In genomic region chr4:7971881-7972500, GRCh38 we compare ENCODE assay signal across 12 cellular contexts. TPM values are rescaled to one million over a fixed set of nuclear protein-coding genes. Genes with fewer than 3 reads are reported as not detected.
DNase-seq lines count a peak whose midpoint lies in the region; ATAC-seq, FAIRE-seq and TF ChIP-seq lines count a peak whose summit lies in the region.
"Had no signal": no experiment of that assay in that cellular context is flagged by ENCODE, and none has a peak within 500 bp of the region (broad histone marks: within the 10 kb centered on the region; RNA-seq: fewer than 3 reads in every experiment).

No MANE protein-coding gene starts in this region.

- no peak overlapping the region for H3K4me3 ChIP-seq in GM23338
- no peak overlapping the region for H3K4me3 ChIP-seq in H1 (ENCODE audit: extremely low read depth in 1 of 4, insufficient read depth in 2 of 4, low read depth in 3 of 4, low read length in 4 of 4)

- H3K9ac ChIP-seq in H1 (replicated peaks in 1 of 4; ENCODE audit: extremely low read depth in 1 of 4, low read depth in 3 of 4, low read length in 3 of 4): no peak overlapping the region

- no peak for TF ChIP-seq RAD21 in H1 (IDR thresholded peaks at IDR 0.05 in 1 of 2, conservative IDR thresholded peaks at IDR 0.05 in 1 of 2; ENCODE audit: low read depth in 2 of 2, low read length in 2 of 2)

- H3F3A ChIP-seq in GM23338 (replicated peaks; ENCODE audit: low read depth): 0 out of 2 replicates have a peak, but pooled peaks cover 2% of the 10 kb centered on the region

- H3K4me1 Mint-ChIP-seq in GM23338: peaks cover 22% of the 10 kb centered on the region
- peaks cover 31 to 61% (median 40%) of the 10 kb centered on the region in 3 donors for H3K4me1 Mint-ChIP-seq in T-cell
- H3K4me1 Mint-ChIP-seq in progenitor cell of endocrine pancreas (ENCODE audit: low read depth): peaks cover 24% of the 10 kb centered on the region

- H3K79me1 ChIP-seq in H1 (ENCODE audit: low read depth, low read length): no peaks in the 10 kb centered on the region

- no peak overlapping the region for H3K27ac ChIP-seq in GM23338 (ENCODE audit: low read depth)
- no peak overlapping the region for H3K27ac ChIP-seq in H1 (ENCODE audit: low read depth, low read length)

- H3K9me3 ChIP-seq in H1 (ENCODE audit: insufficient read depth in 2 of 2, low read depth in 1 of 2, low read length in 1 of 2): no peaks in the 10 kb centered on the region; a peak in 1 of 4 replicates
- H3K9me3 ChIP-seq: heart right ventricle had no signal

- ATAC-seq in GM23338 (no peak), T-cell (replicated peaks in 1 of 4) (no peak), GM19395 (IDR thresholded peaks at IDR 0.05; ENCODE audit: unreplicated experiment) (no peak), GM21723 (IDR thresholded peaks at IDR 0.05; ENCODE audit: unreplicated experiment) (no peak)

- H3K79me2 ChIP-seq in GM23338 (replicated peaks; ENCODE audit: insufficient read depth) (no peaks in the 10 kb centered on the region), H1 (ENCODE audit: control insufficient read depth in 1 of 2, insufficient read depth in 2 of 2, low read length in 2 of 2) (no peaks in the 10 kb centered on the region)

- H3K27me3 ChIP-seq in GM23338 (ENCODE audit: insufficient read depth): no peaks in the 10 kb centered on the region
- H3K27me3 ChIP-seq in H1 (replicated peaks in 1 of 4; ENCODE audit: control insufficient read depth in 3 of 4, extremely low read depth in 1 of 4, insufficient read depth in 3 of 4, low read length in 3 of 4): no peaks in the 10 kb centered on the region; a peak in 1 of 7 replicates
- H3K27me3 ChIP-seq: heart right ventricle had no signal

- H2AK5ac ChIP-seq in H1 (ENCODE audit: low read depth, low read length): peak overlapping the region; percentile 0

- peak overlapping the region; percentile 9 for H4K91ac ChIP-seq in H1 (replicated peaks; ENCODE audit: insufficient read length, low read length)

- peak overlapping the region; percentile 40 for H4K8ac ChIP-seq in H1 (ENCODE audit: extremely low read depth, insufficient read depth, low read length)

- peak overlapping the region; percentile 83 for H3K4ac ChIP-seq in H1 (replicated peaks; ENCODE audit: insufficient read length, low read depth, low read length)

- H3K9me2 ChIP-seq in GM23338 (ENCODE audit: insufficient read depth): no peaks in the 10 kb centered on the region

- WGBS in H1 (ENCODE audit: extremely low coverage in 1 of 2, insufficient coverage in 1 of 2, insufficient read length in 1 of 2, insufficient replicate concordance in 2 of 2, low coverage in 1 of 2, low lambda C conversion rate in 2 of 2, missing lambda C conversion rate in 1 of 2), 2 experiments: 91% methylated on average over 11 of the region's 13 CpGs; no CpG with 5 or more reads in 1 of the 2 experiments

- no peak overlapping the region for H2BK120ac ChIP-seq in H1 (replicated peaks; ENCODE audit: low read depth, low read length)

- no peaks in the 10 kb centered on the region for H4K20me1 ChIP-seq in GM23338 (replicated peaks; ENCODE audit: insufficient read depth)
- no peaks in the 10 kb centered on the region for H4K20me1 ChIP-seq in H1 (replicated peaks in 1 of 2; ENCODE audit: control insufficient read depth in 1 of 2, insufficient read depth in 2 of 2, low read length in 2 of 2)

- H3K56ac ChIP-seq in H1 (replicated peaks; ENCODE audit: insufficient read length, low read depth, low read length): no peak overlapping the region

- H3K27ac Mint-ChIP-seq in GM23338: peak overlapping the region; percentile 60; the same call in 1 of the 2 replicates
- H3K27ac Mint-ChIP-seq in T-cell: peak overlapping the region; percentile 98
- peak overlapping the region; percentile 95 for H3K27ac Mint-ChIP-seq in progenitor cell of endocrine pancreas

- H3K9me3 Mint-ChIP-seq in GM23338 (no peaks in the 10 kb centered on the region), T-cell (no peaks in the 10 kb centered on the region), progenitor cell of endocrine pancreas (ENCODE audit: low read depth) (no peaks in the 10 kb centered on the region)

- peak overlapping the region; percentile 45; the same call in 1 of the 2 replicates for H2BK5ac ChIP-seq in H1 (ENCODE audit: low read depth, low read length)

- no peak overlapping the region for H3K18ac ChIP-seq in H1 (ENCODE audit: extremely low read depth, low read length)

- no peak overlapping the region for H3K14ac ChIP-seq in H1 (ENCODE audit: insufficient read length)

- POLR2A ChIA-PET in T-cell (lab: Charles Lee) (no interaction called here), H1 (lab: Charles Lee; ENCODE audit: partially characterized antibody) (interaction anchor here (1.0 to 1.2 kb wide), 3 partner anchors 8 to 34 kb away, joined by 3 read pairs; no protein-coding TSS in a partner anchor)

- no peak overlapping the region for H2AFZ ChIP-seq in GM23338
- no peak overlapping the region for H2AFZ ChIP-seq in H1 (ENCODE audit: low read length)

- no peak overlapping the region for H3K23ac ChIP-seq in H1 (ENCODE audit: insufficient read length)

- DNase-seq in GM23338 (ENCODE audit: low spot score) (no peak), T-cell (no peak), H1 (ENCODE audit: low read depth in 1 of 2, low spot score in 2 of 2) (no peak), progenitor cell of endocrine pancreas (ENCODE audit: low spot score, unreplicated experiment) (no peak), SHP77 (lab: John Stamatoyannopoulos, UW) (no peak), cortex of kidney (lab: John Stamatoyannopoulos, UW) (no peak)
- DNase-seq: heart right ventricle, NCI-H2029 treated with DMSO at 0.1 percent for 48 hours, Right ventricle myocardium superior had no signal

- TF ChIP-seq POLR2A in H1 (IDR thresholded peaks at IDR 0.05; ENCODE audit: control extremely low read depth in 1 of 2, low read depth in 2 of 2, low read length in 2 of 2): no peak

- H3K36me3 ChIP-seq in GM23338 (ENCODE audit: insufficient read depth) (no peaks in the 10 kb centered on the region), H1 (ENCODE audit: control insufficient read depth in 2 of 4, insufficient read depth in 4 of 4, low read length in 3 of 4) (no peaks in the 10 kb centered on the region)
- H3K36me3 ChIP-seq: heart right ventricle had no signal

- H3K4me2 ChIP-seq in GM23338: no peak overlapping the region
- no peak overlapping the region for H3K4me2 ChIP-seq in H1 (ENCODE audit: insufficient read depth in 1 of 2, low read depth in 2 of 2, low read length in 2 of 2)

- peak overlapping the region; percentile 46; the same call in 1 of the 2 replicates for H2BK15ac ChIP-seq in H1 (ENCODE audit: low read length)

- peaks cover 13% of the 10 kb centered on the region for H3K23me2 ChIP-seq in H1 (ENCODE audit: low read depth, low read length)

- TF ChIP-seq EP300 in H1 (IDR thresholded peaks at IDR 0.05; ENCODE audit: borderline replicate concordance in 1 of 2, low read depth in 2 of 2, low read length in 2 of 2): no peak

- no peak for FAIRE-seq in H1 (lab: Jason Lieb, UNC)
- FAIRE-seq: colon had no signal

- H3K4me3 Mint-ChIP-seq in GM23338: no peak overlapping the region
- peak overlapping the region; percentile 13 to 89 (median 86) for H3K4me3 Mint-ChIP-seq in T-cell
- no peak overlapping the region for H3K4me3 Mint-ChIP-seq in progenitor cell of endocrine pancreas (ENCODE audit: low read depth)

- H3K4me1 ChIP-seq in GM23338 (ENCODE audit: insufficient read depth) (peaks cover 9% of the 10 kb centered on the region; the same call in 1 of the 2 replicates), H1 (replicated peaks in 1 of 4; ENCODE audit: control insufficient read depth in 3 of 4, insufficient read depth in 4 of 4, low read length in 3 of 4) (peaks cover 0 to 17% (median 1%) of the 10 kb centered on the region in 4 experiments; a peak in 5 of 7 replicates)

- TF ChIP-seq CTCF in GM23338 (conservative IDR thresholded peaks at IDR 0.05; ENCODE audit: low read depth in 2 of 2): no peak
- TF ChIP-seq CTCF in H1 (IDR thresholded peaks at IDR 0.05; ENCODE audit: control extremely low read depth in 1 of 3, insufficient read depth in 1 of 3, low read depth in 1 of 3, low read length in 3 of 3): no peak
- TF ChIP-seq CTCF in progenitor cell of endocrine pancreas (IDR thresholded peaks at IDR 0.05; ENCODE audit: unreplicated experiment): no peak

- H3K36me3 Mint-ChIP-seq in GM23338 (ENCODE audit: low read depth) (no peaks in the 10 kb centered on the region), T-cell (no peaks in the 10 kb centered on the region), progenitor cell of endocrine pancreas (ENCODE audit: insufficient read depth) (no peaks in the 10 kb centered on the region)

- peaks cover 7% of the 10 kb centered on the region for H3K27me3 Mint-ChIP-seq in GM23338 (ENCODE audit: insufficient read depth, low read depth, poor library complexity)
- H3K27me3 Mint-ChIP-seq in T-cell: no peaks in the 10 kb centered on the region
- no peaks in the 10 kb centered on the region for H3K27me3 Mint-ChIP-seq in progenitor cell of endocrine pancreas

- peak overlapping the region; percentile 51; the same call in 1 of the 2 replicates for H2BK20ac ChIP-seq in H1 (ENCODE audit: low read length)

- H4K5ac ChIP-seq in H1 (ENCODE audit: insufficient read length, low read depth, low read length): peak overlapping the region; percentile 13

- CTCF ChIA-PET in T-cell (lab: Charles Lee) (no interaction called here), H1 (lab: Charles Lee; ENCODE audit: partially characterized antibody) (interaction anchor here (1.4 kb wide), 1 partner anchor 27 kb away, joined by 3 read pairs; no protein-coding TSS in a partner anchor)

- peak overlapping the region; percentile 64; the same call in 1 of the 2 replicates for H2BK12ac ChIP-seq in H1 (ENCODE audit: low read depth, low read length)

TF ChIP-seq in GM23338, 12 proteins besides CTCF, POLR2A, EP300 and RAD21 (continues in another document):
- TF ChIP-seq ZNF114 (CRISPR knock-in tag; IDR thresholded peaks at IDR 0.05) (no peak), ZNF331 (CRISPR knock-in tag; IDR thresholded peaks at IDR 0.05; ENCODE audit: low read depth) (no peak)

RNA-seq across cellular contexts. Expression of gene AFAP1, which starts 32.3 kb away (rescaled TPM):
- total RNA-seq in GM23338 (2014; rRNA removed; shearing (Covaris generic)): 21.5 and 25.9 TPM in 2 replicates
- polyA plus RNA-seq in GM23338 (2016; fragmentation: Nextera tagmentation; extraction: Ambion mirVana) (5.4 and 6.5 TPM in 2 replicates), H1 (2011; rRNA removed) (3.6 and 5.1 TPM in 2 replicates)
- total RNA-seq in T-cell (10 to 100 TPM in 4 of 5 donors, 1 to 10 TPM in 1; 4.8 to 34.8 (median 20.3) TPM), progenitor cell of endocrine pancreas (31.9 and 32.9 TPM in 2 replicates)
- 16.2 and 18.2 TPM in 2 replicates for total RNA-seq in H1 (2021; fragmentation: NEBNext Ultra II Directional; extraction: Animal tissue kit (Norgen Biotek cat#: 25700))
- 3.6 TPM for polyA plus RNA-seq in H1 (2011; cell fraction: cytosol; rRNA removed)
- 9.3 TPM for polyA plus RNA-seq in H1 (2011; cell fraction: nucleus; rRNA removed)
- 5.8 to 7.5 TPM (median 6.7 TPM) in 4 replicates for polyA plus RNA-seq in H1 (2012, experiment 1 of 2)
- 2.7 TPM for polyA plus RNA-seq in H1 (2012, experiment 2 of 2)
- 7.8 TPM for polyA plus RNA-seq in H1 (2013, experiment 1 of 2)
- 7.8 TPM for polyA plus RNA-seq in H1 (2013, experiment 2 of 2)
- 8.1 and 10.5 TPM in 2 replicates for polyA minus RNA-seq in H1 (2011; rRNA and poly(A)+ RNA removed)
- 5.6 TPM for polyA minus RNA-seq in H1 (2011; cell fraction: cytosol; rRNA and poly(A)+ RNA removed)
- polyA minus RNA-seq in H1 (2011; cell fraction: nucleus; rRNA and poly(A)+ RNA removed): 16.3 TPM

Comparison
In these comparisons a context has a peak if more than half of its experiments do, and no peak if none do; other contexts are left out.
1. H3K4me3 Mint-ChIP-seq: peak in T-cell (3 of 3); none in GM23338 (single experiment) and progenitor cell of endocrine pancreas (single experiment).
2. Peak in every context shown above with its lines, with median percentiles within 50 percentile points of each other: H3K27ac Mint-ChIP-seq.